27 cellular contexts compared by ENCODE assay signal in genomic region chr11:3933165-3933628, GRCh38.
A peak's percentile ranks its signal among the peaks of the same experiment; 100 is the strongest.
DNase-seq lines count a peak whose midpoint lies in the region; ATAC-seq and TF ChIP-seq lines count a peak whose summit lies in the region.
"Had no signal": no experiment of that assay in that cellular context is flagged by ENCODE, and none has a peak within 500 bp of the region (broad histone marks: within the 10 kb centered on the region; RNA-seq: fewer than 3 reads in every experiment).

No MANE protein-coding gene starts in this region.

- no peaks in the 10 kb centered on the region for H3K27me3 Mint-ChIP-seq in activated naive CD8-positive, alpha-beta T cell treated with anti-CD3 and anti-CD28 coated beads, Interleukin-2, amount 50 U/mL, for 24 hours
- H3K27me3 Mint-ChIP-seq in naive thymus-derived CD8-positive, alpha-beta T cell, result no peaks in the 10 kb centered on the region
- H3K27me3 Mint-ChIP-seq in WTC11 (ENCODE audit: low read depth), result no peaks in the 10 kb centered on the region
- H3K27me3 Mint-ChIP-seq in H9 (ENCODE audit: low read depth), result no peaks in the 10 kb centered on the region

- peak overlapping the region; percentile 14 for H3K27ac Mint-ChIP-seq in activated naive CD8-positive, alpha-beta T cell treated with anti-CD3 and anti-CD28 coated beads, Interleukin-2, amount 50 U/mL, for 24 hours
- peak overlapping the region; percentile 9 to 89 (median 74) for H3K27ac Mint-ChIP-seq in naive thymus-derived CD8-positive, alpha-beta T cell
- no peak overlapping the region for H3K27ac Mint-ChIP-seq in WTC11
- no peak overlapping the region for H3K27ac Mint-ChIP-seq in H9
- H3K27ac Mint-ChIP-seq: activated naive CD4-positive, alpha-beta T cell treated with anti-CD3 and anti-CD28 coated beads for 36 hours; activated T-helper 1 cell treated with anti-CD3 and anti-CD28 coated beads, Interleukin-12 subunit alpha, Interleukin-12 subunit beta, Interleukin-2, Interleukin-4 antibody, amounts not matched to agents 30 ng/mL and 10 ng/mL and 1 ng/mL, durations not matched to agents 14 hours and 24 hours and 36 hours had no signal

- no peak overlapping the region for H3K9ac ChIP-seq in H9 (ENCODE audit: extremely low read depth, insufficient read length, low read length)

- H3T11ph ChIP-seq in H9 (ENCODE audit: low read length), result no peak overlapping the region

- CTCF ChIA-PET in WTC11 (lab: Charles Lee), result no interaction called here

- no peak overlapping the region for H3K27ac ChIP-seq in H9 (ENCODE audit: insufficient read length, low read depth, low read length)
- H3K27ac ChIP-seq: colonic mucosa, Peyer's patch, transverse colon had no signal

- no peaks in the 10 kb centered on the region for H3K4me1 ChIP-seq in H9 (ENCODE audit: insufficient read depth, low read length)
- H3K4me1 ChIP-seq: colonic mucosa had no signal

- H2BK12ac ChIP-seq in H9 (ENCODE audit: insufficient read length, low read depth, low read length), result no peak overlapping the region

- H3K56ac ChIP-seq in H9 (ENCODE audit: insufficient read length, low read depth, low read length), result no peak overlapping the region

- H4K20me1 ChIP-seq in H9 (ENCODE audit: control insufficient read depth, insufficient read depth, insufficient read length), result no peaks in the 10 kb centered on the region

- no peak overlapping the region for H3K14ac ChIP-seq in H9 (ENCODE audit: insufficient read depth, low read length)

- H2BK120ac ChIP-seq in H9 (ENCODE audit: low read depth, low read length, poor library complexity, severe bottlenecking), result no peak overlapping the region

- H3K4me2 ChIP-seq in H9 (ENCODE audit: insufficient read depth, insufficient read length, low read length), result no peak overlapping the region

- no peak overlapping the region for H3K23ac ChIP-seq in H9 (ENCODE audit: insufficient read length, low read depth, low read length)

- no peak overlapping the region for H2BK15ac ChIP-seq in H9 (ENCODE audit: low read depth, low read length)

- H3K9me3 ChIP-seq in H9 (ENCODE audit: control insufficient read depth, low read depth, low read length), result no peaks in the 10 kb centered on the region
- H3K9me3 ChIP-seq: BE2C, colonic mucosa, Peyer's patch, transverse colon had no signal

- no CpG with 5 or more reads among the region's 1 CpG for WGBS in H9 (ENCODE audit: extremely low coverage, insufficient read length, low lambda C conversion rate)

- peaks cover 8% of the 10 kb centered on the region for H3K36me3 Mint-ChIP-seq in activated naive CD8-positive, alpha-beta T cell treated with anti-CD3 and anti-CD28 coated beads, Interleukin-2, amount 50 U/mL, for 24 hours (ENCODE audit: low read depth)
- H3K36me3 Mint-ChIP-seq in naive thymus-derived CD8-positive, alpha-beta T cell, result peaks cover 0 to 21% (median 1%) of the 10 kb centered on the region in 3 donors
- no peaks in the 10 kb centered on the region for H3K36me3 Mint-ChIP-seq in WTC11
- no peaks in the 10 kb centered on the region for H3K36me3 Mint-ChIP-seq in H9 (ENCODE audit: insufficient read depth in 1 of 3, low read depth in 3 of 3)

- H4K8ac ChIP-seq in H9 (replicated peaks; ENCODE audit: insufficient read length, low read depth, low read length), result no peak overlapping the region

- no peak overlapping the region for H2AK5ac ChIP-seq in H9 (ENCODE audit: insufficient read length, low read length)

- no peaks in the 10 kb centered on the region for H3K79me2 ChIP-seq in H9 (ENCODE audit: insufficient read depth, low read length)

- no peak overlapping the region for H4K91ac ChIP-seq in H9 (ENCODE audit: insufficient read length, low read depth, low read length)

- no peaks in the 10 kb centered on the region for H3K27me3 ChIP-seq in H9 (ENCODE audit: insufficient read depth, low read length)
- H3K27me3 ChIP-seq: BE2C, colonic mucosa, Peyer's patch, transverse colon had no signal

- H4K5ac ChIP-seq in H9 (ENCODE audit: insufficient read length, low read depth, low read length), result no peak overlapping the region

- ATAC-seq in activated naive CD8-positive, alpha-beta T cell treated with anti-CD3 and anti-CD28 coated beads, Interleukin-2, amount 50 U/mL, for 24 hours, result no peak
- no peak for ATAC-seq in naive thymus-derived CD8-positive, alpha-beta T cell
- ATAC-seq in WTC11, result no peak
- ATAC-seq: esophagus mucosa had no signal

- no peak overlapping the region for H3K4ac ChIP-seq in H9 (ENCODE audit: low read depth, low read length)

- POLR2A ChIA-PET in naive thymus-derived CD8-positive, alpha-beta T cell (lab: Charles Lee), result interaction anchor here (0.7 to 1.0 kb wide), 3 partner anchors 15 to 52 kb away, joined by 3 to 5 read pairs (median 5); no protein-coding TSS in a partner anchor
- POLR2A ChIA-PET in WTC11 (lab: Charles Lee), result no interaction called here

- H3K9me3 Mint-ChIP-seq in activated naive CD8-positive, alpha-beta T cell treated with anti-CD3 and anti-CD28 coated beads, Interleukin-2, amount 50 U/mL, for 24 hours, result no peaks in the 10 kb centered on the region
- H3K9me3 Mint-ChIP-seq in naive thymus-derived CD8-positive, alpha-beta T cell, result no peaks in the 10 kb centered on the region
- H3K9me3 Mint-ChIP-seq in WTC11 (no peaks in the 10 kb centered on the region), H9 (no peaks in the 10 kb centered on the region)
- H3K9me3 Mint-ChIP-seq: activated naive CD4-positive, alpha-beta T cell treated with anti-CD3 and anti-CD28 coated beads for 36 hours; activated T-helper 1 cell treated with anti-CD3 and anti-CD28 coated beads, Interleukin-12 subunit alpha, Interleukin-12 subunit beta, Interleukin-2, Interleukin-4 antibody, amounts not matched to agents 30 ng/mL and 10 ng/mL and 1 ng/mL, durations not matched to agents 14 hours and 24 hours and 36 hours had no signal

- no peak overlapping the region for H2BK20ac ChIP-seq in H9 (ENCODE audit: low read depth, low read length, poor library complexity, severe bottlenecking)

- no peaks in the 10 kb centered on the region for H3K23me2 ChIP-seq in H9 (ENCODE audit: insufficient read length, low read depth, low read length, poor library complexity, severe bottlenecking)

- H2AFZ ChIP-seq in H9 (ENCODE audit: low read length), result no peak overlapping the region

- DNase-seq in CD1c-positive myeloid dendritic cell (ENCODE audit: extremely low spot score), result peak; percentile 20
- DNase-seq in HuH-7 (ENCODE audit: low spot score), result peak; percentile 26
- no peak for DNase-seq in activated naive CD8-positive, alpha-beta T cell treated with anti-CD3 and anti-CD28 coated beads, Interleukin-2, amount 50 U/mL, for 24 hours
- no peak for DNase-seq in naive thymus-derived CD8-positive, alpha-beta T cell
- no peak for DNase-seq in stimulated activated CD8-positive, alpha-beta memory T cell treated with anti-CD3 and anti-CD28 coated beads, Interleukin-4, amount 100 ng/mL, for 48 hours
- DNase-seq in WTC11 (ENCODE audit: low spot score), result no peak
- no peak for DNase-seq in foreskin melanocyte
- DNase-seq in H9, result no peak
- DNase-seq: activated CD4-positive, alpha-beta T cell treated with anti-CD3 and anti-CD28 coated beads, Interleukin-2, amount 50 U/mL, for 4 hours; activated naive CD4-positive, alpha-beta T cell treated with anti-CD3 and anti-CD28 coated beads for 36 hours; anterior cingulate cortex; BE2C; Calu3; colonic mucosa; DMS79 treated with DMSO at 0.1 percent for 48 hours; foreskin fibroblast; hippocampal formation; mesenchymal stem cell; NCI-H1105 treated with DMSO at 0.1 percent for 48 hours; NCI-H1930; NCI-H69; occipital lobe; Peyer's patch; SHP77 treated with DMSO at 0.1 percent for 48 hours; transverse colon had no signal

- H3K4me3 Mint-ChIP-seq in activated naive CD8-positive, alpha-beta T cell treated with anti-CD3 and anti-CD28 coated beads, Interleukin-2, amount 50 U/mL, for 24 hours, result no peak overlapping the region
- H3K4me3 Mint-ChIP-seq in naive thymus-derived CD8-positive, alpha-beta T cell, result peak overlapping the region in 3 of 10 donors; percentile 3 to 15 (median 6)
- H3K4me3 Mint-ChIP-seq in WTC11, result no peak overlapping the region
- no peak overlapping the region for H3K4me3 Mint-ChIP-seq in H9
- H3K4me3 Mint-ChIP-seq: activated naive CD4-positive, alpha-beta T cell treated with anti-CD3 and anti-CD28 coated beads for 36 hours; activated T-helper 1 cell treated with anti-CD3 and anti-CD28 coated beads, Interleukin-12 subunit alpha, Interleukin-12 subunit beta, Interleukin-2, Interleukin-4 antibody, amounts not matched to agents 30 ng/mL and 10 ng/mL and 1 ng/mL, durations not matched to agents 14 hours and 24 hours and 36 hours had no signal

- H3K79me1 ChIP-seq in H9 (ENCODE audit: insufficient read depth, low read depth, low read length, poor library complexity, severe bottlenecking), result no peaks in the 10 kb centered on the region

- H2BK5ac ChIP-seq in H9 (ENCODE audit: insufficient read length, low read length), result no peak overlapping the region

- TF ChIP-seq CTCF in WTC11 (IDR thresholded peaks at IDR 0.05), result no peak
- TF ChIP-seq CTCF in H9 (conservative IDR thresholded peaks at IDR 0.05), result no peak

- H3K18ac ChIP-seq in H9 (ENCODE audit: insufficient read length, low read depth, low read length), result no peak overlapping the region

- H3K4me1 Mint-ChIP-seq in activated naive CD8-positive, alpha-beta T cell treated with anti-CD3 and anti-CD28 coated beads, Interleukin-2, amount 50 U/mL, for 24 hours, result peaks cover 71% of the 10 kb centered on the region
- H3K4me1 Mint-ChIP-seq in naive thymus-derived CD8-positive, alpha-beta T cell, result peaks cover 41 to 94% (median 82%) of the 10 kb centered on the region in 4 donors
- peaks cover 6% of the 10 kb centered on the region for H3K4me1 Mint-ChIP-seq in WTC11
- peaks cover 0 to 6% of the 10 kb centered on the region in 2 experiments; a peak in 1 of 4 replicates for H3K4me1 Mint-ChIP-seq in H9

TF ChIP-seq in WTC11, 78 proteins besides CTCF, POLR2A, EP300 and RAD21:
- TF ChIP-seq NR3C1 (CRISPR knock-in tag; conservative IDR thresholded peaks at IDR 0.05; ENCODE audit: low read depth), result no peak
- TF ChIP-seq RORB (CRISPR knock-in tag; IDR thresholded peaks at IDR 0.05), result no peak

Comparison
In these comparisons a context has a peak if more than half of its experiments do, and no peak if none do; other contexts are left out.
1. DNase-seq: peak in CD1c-positive myeloid dendritic cell (single experiment) and HuH-7 (single experiment); none in activated naive CD8-positive, alpha-beta T cell treated with anti-CD3 and anti-CD28 coated beads, Interleukin-2, amount 50 U/mL, for 24 hours (single experiment), naive thymus-derived CD8-positive, alpha-beta T cell (0 of 10), stimulated activated CD8-positive, alpha-beta memory T cell treated with anti-CD3 and anti-CD28 coated beads, Interleukin-4, amount 100 ng/mL, for 48 hours (single experiment), WTC11 (single experiment), foreskin melanocyte (single experiment) and H9 (single experiment).
2. H3K27ac Mint-ChIP-seq: peak in activated naive CD8-positive, alpha-beta T cell treated with anti-CD3 and anti-CD28 coated beads, Interleukin-2, amount 50 U/mL, for 24 hours (single experiment) and naive thymus-derived CD8-positive, alpha-beta T cell (10 of 10); none in WTC11 (single experiment) and H9 (0 of 3).